In genomic region chr7:127844165-127844564, GRCh38 we compare ENCODE assay signal across 1 cellular context.
TF ChIP-seq lines count a peak whose summit lies in the region.

No MANE protein-coding gene starts in this region.

TF ChIP-seq in SK-N-SH, 30 proteins besides CTCF, POLR2A, EP300 and RAD21 (continued from another document):
- TF ChIP-seq USF1 (IDR thresholded peaks at IDR 0.05; ENCODE audit: borderline replicate concordance, low read depth) = no peak
- TF ChIP-seq SIN3A (IDR thresholded peaks at IDR 0.05; ENCODE audit: borderline replicate concordance, low read depth, low read length) = no peak
